Comparison of ENCODE assay signal across 24 cellular contexts in genomic region chr12:66361703-66362102, GRCh38.
"Had no signal": no experiment of that assay in that cellular context is flagged by ENCODE, and none has a peak within 500 bp of the region (broad histone marks: within the 10 kb centered on the region; RNA-seq: fewer than 3 reads in every experiment).

No MANE protein-coding gene starts in this region.

- H3K27ac Mint-ChIP-seq: activated CD8-positive, alpha-beta T cell treated with anti-CD3 and anti-CD28 coated beads for 36 hours; activated naive CD8-positive, alpha-beta T cell treated with anti-CD3 and anti-CD28 coated beads, Interleukin-2, amount 50 U/mL, for 24 hours; activated T-helper 1 cell treated with anti-CD3 and anti-CD28 coated beads, Interleukin-12 subunit alpha, Interleukin-12 subunit beta, Interleukin-2, Interleukin-4 antibody, amounts not matched to agents 30 ng/mL and 10 ng/mL and 1 ng/mL, durations not matched to agents 14 hours and 24 hours and 36 hours; T-cell had no signal

- DNase-seq: activated CD4-positive, alpha-beta T cell treated with anti-CD3 and anti-CD28 coated beads for 4 hours; activated CD8-positive, alpha-beta memory T cell treated with anti-CD3 and anti-CD28 coated beads, Interleukin-2, amount 50 U/mL, for 4 hours; activated CD8-positive, alpha-beta T cell treated with anti-CD3 and anti-CD28 coated beads for 36 hours; activated effector memory CD4-positive, alpha-beta T cell treated with anti-CD3 and anti-CD28 coated beads, Interleukin-2, amount 50 U/mL, for 16 hours; activated naive CD4-positive, alpha-beta T cell treated with Interleukin-2 at 50 U/mL for 16 hours; activated naive CD8-positive, alpha-beta T cell treated with anti-CD3 and anti-CD28 coated beads, Interleukin-2, amount 50 U/mL, for 24 hours; amniotic stem cell; body of pancreas; KG1; NCI-H1092; NCI-H1417; NCI-H2029 treated with DMSO at 0.1 percent for 48 hours; NCI-H2227 treated with DMSO at 0.1 percent for 48 hours; NCI-H510A; NCI-H526 treated with DMSO at 0.1 percent for 48 hours; NCI-H82; RPMI8226; T-cell; WERI-Rb-1 had no signal

- H3K27me3 Mint-ChIP-seq: activated CD8-positive, alpha-beta T cell treated with anti-CD3 and anti-CD28 coated beads for 36 hours; activated naive CD8-positive, alpha-beta T cell treated with anti-CD3 and anti-CD28 coated beads, Interleukin-2, amount 50 U/mL, for 24 hours; central memory CD8-positive, alpha-beta T cell; T-cell had no signal

- H3K4me1 Mint-ChIP-seq: activated naive CD8-positive, alpha-beta T cell treated with anti-CD3 and anti-CD28 coated beads, Interleukin-2, amount 50 U/mL, for 24 hours; T-cell had no signal

- H3K4me3 Mint-ChIP-seq: activated CD8-positive, alpha-beta T cell treated with anti-CD3 and anti-CD28 coated beads for 36 hours; activated naive CD8-positive, alpha-beta T cell treated with anti-CD3 and anti-CD28 coated beads, Interleukin-2, amount 50 U/mL, for 24 hours; activated T-helper 1 cell treated with anti-CD3 and anti-CD28 coated beads, Interleukin-12 subunit alpha, Interleukin-12 subunit beta, Interleukin-2, Interleukin-4 antibody, amounts not matched to agents 30 ng/mL and 10 ng/mL and 1 ng/mL, durations not matched to agents 14 hours and 24 hours and 36 hours; central memory CD8-positive, alpha-beta T cell; T-cell had no signal

- ATAC-seq: activated CD4-positive, CD25-positive, alpha-beta regulatory T cell treated with anti-CD3 and anti-CD28 coated beads, Interleukin-2, amount 50 U/mL, for 24 hours; activated CD8-positive, alpha-beta T cell treated with anti-CD3 and anti-CD28 coated beads for 36 hours; activated naive CD4-positive, alpha-beta T cell treated with anti-CD3 and anti-CD28 coated beads, Interleukin-2, amount 50 U/mL, for 72 hours; activated naive CD8-positive, alpha-beta T cell treated with anti-CD3 and anti-CD28 coated beads, Interleukin-2, amount 50 U/mL, for 24 hours; body of pancreas; Right ventricle myocardium inferior; T-cell had no signal

- H3K36me3 Mint-ChIP-seq: activated naive CD4-positive, alpha-beta T cell treated with anti-CD3 and anti-CD28 coated beads, Interleukin-2, amount 50 U/mL, for 72 hours had no signal

- H3K9me3 Mint-ChIP-seq: activated CD8-positive, alpha-beta T cell treated with anti-CD3 and anti-CD28 coated beads for 36 hours; activated naive CD4-positive, alpha-beta T cell treated with anti-CD3 and anti-CD28 coated beads, Interleukin-2, amount 50 U/mL, for 72 hours; activated naive CD8-positive, alpha-beta T cell treated with anti-CD3 and anti-CD28 coated beads, Interleukin-2, amount 50 U/mL, for 24 hours; activated T-helper 1 cell treated with anti-CD3 and anti-CD28 coated beads, Interleukin-12 subunit alpha, Interleukin-12 subunit beta, Interleukin-2, Interleukin-4 antibody, amounts not matched to agents 30 ng/mL and 10 ng/mL and 1 ng/mL, durations not matched to agents 14 hours and 24 hours and 36 hours; central memory CD8-positive, alpha-beta T cell; T-cell had no signal
